In the genomic region with DNA sequence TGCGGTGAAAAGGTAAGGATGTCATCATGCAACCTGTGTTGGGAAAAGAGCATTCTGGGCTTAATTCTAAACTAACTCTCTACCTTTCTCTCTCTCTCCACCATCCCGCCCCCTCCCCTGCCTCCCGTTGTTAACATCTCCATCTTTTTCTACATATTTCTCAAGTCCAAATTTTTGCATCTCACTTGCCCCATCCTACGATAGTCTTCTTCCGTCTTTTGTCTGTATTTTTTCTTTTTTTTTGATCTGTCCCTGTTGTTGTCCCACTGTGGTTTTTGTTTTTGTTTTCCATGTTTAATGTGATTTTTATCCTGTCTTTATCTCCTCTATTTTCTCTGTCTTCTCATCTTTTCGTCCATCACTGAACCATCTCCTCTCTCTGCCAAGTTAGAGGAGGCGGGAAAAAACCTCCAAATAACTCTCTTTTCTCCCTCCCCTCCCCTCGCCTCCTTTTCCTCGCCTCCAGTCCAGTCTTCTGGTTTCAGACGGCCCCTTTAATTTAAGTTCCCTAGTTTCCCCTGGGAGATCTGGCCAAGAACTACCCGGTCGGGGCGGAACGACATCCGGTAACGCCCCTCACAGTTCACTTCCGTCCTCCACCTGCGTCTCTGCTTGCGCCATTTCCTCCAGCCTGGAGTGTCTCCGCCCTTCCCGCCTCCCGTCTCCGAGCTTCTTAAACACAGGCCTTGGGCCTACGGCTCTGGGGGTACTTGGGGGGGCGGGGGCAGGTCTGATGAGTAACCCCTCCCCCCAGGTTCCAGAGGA, we compare ENCODE assay signal across 8 cellular contexts. TPM values are rescaled to one million over a fixed set of nuclear protein-coding genes. Genes with fewer than 3 reads are reported as not detected.
DNase-seq lines count a peak whose midpoint lies in the region; ATAC-seq and TF ChIP-seq lines count a peak whose summit lies in the region.

A gene with protein sequence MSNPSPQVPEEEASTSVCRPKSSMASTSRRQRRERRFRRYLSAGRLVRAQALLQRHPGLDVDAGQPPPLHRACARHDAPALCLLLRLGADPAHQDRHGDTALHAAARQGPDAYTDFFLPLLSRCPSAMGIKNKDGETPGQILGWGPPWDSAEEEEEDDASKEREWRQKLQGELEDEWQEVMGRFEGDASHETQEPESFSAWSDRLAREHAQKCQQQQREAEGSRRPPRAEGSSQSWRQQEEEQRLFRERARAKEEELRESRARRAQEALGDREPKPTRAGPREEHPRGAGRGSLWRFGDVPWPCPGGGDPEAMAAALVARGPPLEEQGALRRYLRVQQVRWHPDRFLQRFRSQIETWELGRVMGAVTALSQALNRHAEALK (plus strand): TSS at position 647 of the 765 bp plus-strand sequence. CDS start 87 bp downstream, at position 734.

- H4K8ac ChIP-seq in trophoblast cell (ENCODE audit: low read depth, low read length), result peak within 1 kb of the TSS; percentile 82

- H2AK5ac ChIP-seq in trophoblast cell (ENCODE audit: low read length), result peak within 1 kb of the TSS; percentile 48

- peak in 2 of 5 experiments; percentile 8 to 15 for TF ChIP-seq CTCF in tibial nerve (IDR thresholded peaks at IDR 0.05)

- no peak within 1 kb of the TSS for H3K23ac ChIP-seq in trophoblast cell (ENCODE audit: low read length)

- H3K27me3 ChIP-seq in trophoblast cell (ENCODE audit: insufficient read depth, low read length) (no peaks in the 10 kb centered on the region), tibial nerve (no peaks in the 10 kb centered on the region)

- H3K27ac ChIP-seq in adipose tissue (ENCODE audit: low read depth, low read length) (no peak within 1 kb of the TSS), trophoblast cell (ENCODE audit: low read depth, low read length) (peak within 1 kb of the TSS; percentile 39), tibial nerve (peak within 1 kb of the TSS; percentile 85 to 92 (median 88))

- TF ChIP-seq POLR2A in tibial nerve (IDR thresholded peaks at IDR 0.05), result peak in 1 of 2 donors; percentile 74

- peak within 1 kb of the TSS; percentile 40 for H2AFZ ChIP-seq in trophoblast cell (ENCODE audit: insufficient read depth, low read length, poor library complexity)

- H4K91ac ChIP-seq in trophoblast cell (ENCODE audit: low read depth, low read length), result peak within 1 kb of the TSS; percentile 52

- peaks cover 4 to 5% of the 10 kb centered on the region in 2 experiments for H3K4me1 ChIP-seq in trophoblast cell (ENCODE audit: control insufficient read depth in 1 of 2, insufficient read depth in 2 of 2, low read length in 2 of 2)
- peaks cover 0 to 44% (median 19%) of the 10 kb centered on the region in 4 donors for H3K4me1 ChIP-seq in tibial nerve

- intact Hi-C loops in cardiac septum (cut with DNase I), result loop anchor here (1.0 to 10.0 kb wide), 5 partner anchors 35 to 408 kb away; a partner anchor contains a TSS

- peak within 1 kb of the TSS; percentile 38 for H3K4me3 ChIP-seq in trophoblast cell (ENCODE audit: low read depth, low read length)
- peak within 1 kb of the TSS; percentile 34 to 50 (median 34) for H3K4me3 ChIP-seq in tibial nerve

- peak; percentile 93 to 96 for TF ChIP-seq EP300 in tibial nerve (IDR thresholded peaks at IDR 0.05)

- peaks cover 4 to 7% of the 10 kb centered on the region in 2 experiments for H3K36me3 ChIP-seq in trophoblast cell (ENCODE audit: control insufficient read depth in 1 of 2, insufficient read depth in 2 of 2, low read length in 2 of 2)
- H3K36me3 ChIP-seq in tibial nerve, result peaks cover 0 to 35% (median 3%) of the 10 kb centered on the region in 3 donors

- H2BK5ac ChIP-seq in trophoblast cell (ENCODE audit: low read depth, low read length, poor library complexity), result no peak within 1 kb of the TSS

- peak within 1 kb of the TSS; percentile 0 for H3K18ac ChIP-seq in trophoblast cell (ENCODE audit: low read length)

- peak; percentile 75 for ATAC-seq in HG02642 (IDR thresholded peaks at IDR 0.05; ENCODE audit: poor library complexity, unreplicated experiment)

- DNase-seq in GM03348 (ENCODE audit: low spot score) (peak; percentile 96), NCI-H1436 treated with DMSO at 0.1 percent for 48 hours (lab: John Stamatoyannopoulos, UW) (peak; percentile 96), T-helper 1 cell (peak; percentile 75 to 96 (median 83)), cardiac septum (ENCODE audit: low spot score) (peak; percentile 98), trophoblast cell (peak; percentile 89 to 92), tibial nerve (ENCODE audit: low spot score in 2 of 2) (peak; percentile 93 to 94)

- H3K79me2 ChIP-seq in trophoblast cell (ENCODE audit: control insufficient read depth, insufficient read depth, low read length, poor library complexity), result no peaks in the 10 kb centered on the region

- no peak within 1 kb of the TSS for H3K9ac ChIP-seq in trophoblast cell (ENCODE audit: low read length)

- WGBS in adipose tissue, 3 donors, result 0% methylated on average over 25 of the region's 25 CpGs
- no CpG with 5 or more reads among the region's 25 CpGs for WGBS in trophoblast cell (ENCODE audit: extremely low coverage, insufficient coverage, insufficient read length)
- WGBS in tibial nerve, 2 donors, result 0 to 1% methylated on average over 25 of the region's 25 CpGs

- H3K4ac ChIP-seq in trophoblast cell (ENCODE audit: low read depth, low read length), result peak within 1 kb of the TSS; percentile 37

- peak within 1 kb of the TSS; percentile 1 for H2BK12ac ChIP-seq in trophoblast cell (ENCODE audit: low read length)

- H3K79me1 ChIP-seq in trophoblast cell (ENCODE audit: low read length), result peaks cover 4% of the 10 kb centered on the region

- no peaks in the 10 kb centered on the region for H3K9me3 ChIP-seq in trophoblast cell (ENCODE audit: insufficient read depth, low read depth, low read length)
- no peaks in the 10 kb centered on the region for H3K9me3 ChIP-seq in tibial nerve

- H3K4me2 ChIP-seq in trophoblast cell (ENCODE audit: low read length), result peak within 1 kb of the TSS; percentile 75

- H2BK120ac ChIP-seq in trophoblast cell (ENCODE audit: insufficient read depth, low read length, poor library complexity), result no peak within 1 kb of the TSS

- peak within 1 kb of the TSS; percentile 5 for H4K12ac ChIP-seq in trophoblast cell (ENCODE audit: low read depth, low read length)

- peak within 1 kb of the TSS; percentile 23 for H3K14ac ChIP-seq in trophoblast cell (ENCODE audit: low read length)

RNA-seq across cellular contexts. Expression of the gene that starts here (rescaled TPM):
- 10 to 100 TPM; 21.5 to 40.3 (median 25.0) TPM for polyA plus RNA-seq in adipose tissue
- total RNA-seq in cardiac septum, result 9.5 TPM
- 14.9 and 15.8 TPM in 2 replicates for polyA plus RNA-seq in trophoblast cell (2013)
- total RNA-seq in tibial nerve, result 10 to 100 TPM; 26.2 to 30.2 (median 27.7) TPM
